ENCODE assay signal across 27 cellular contexts in the genomic region with DNA sequence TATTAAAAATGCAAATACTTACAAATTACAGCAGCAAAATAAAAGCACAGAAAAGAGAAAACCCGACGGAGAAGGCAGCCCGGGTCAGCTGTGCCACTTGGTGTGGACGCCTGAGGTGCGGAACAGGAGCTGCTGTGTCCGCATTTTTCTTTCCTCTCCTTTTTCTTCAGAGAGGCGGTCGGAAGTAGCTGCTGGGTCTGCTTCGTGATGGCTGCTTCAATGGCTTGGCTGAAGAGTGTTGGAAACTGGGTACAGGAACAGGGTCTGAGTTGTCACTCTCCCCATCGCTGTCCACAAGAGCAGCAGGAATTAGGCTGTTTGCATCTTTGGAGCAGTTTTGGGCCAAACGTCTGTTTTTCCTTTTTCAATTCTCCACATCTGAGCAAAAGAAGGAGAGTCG.
"Had no signal": no experiment of that assay in that cellular context is flagged by ENCODE, and none has a peak within 500 bp of the region (broad histone marks: within the 10 kb centered on the region; RNA-seq: fewer than 3 reads in every experiment).

No MANE protein-coding gene starts in this region.

- H3K36me3 ChIP-seq: neural progenitor cell, ovary, prostate gland, right lobe of liver, sigmoid colon, spleen, suprapubic skin, tibial artery, transverse colon, upper lobe of right lung, uterus had no signal

- H3K27ac ChIP-seq: neural progenitor cell, ovary, prostate gland, right lobe of liver, sigmoid colon, spleen, suprapubic skin, testis, tibial artery, transverse colon, upper lobe of right lung, uterus had no signal

- H3K4me2 ChIP-seq: neural progenitor cell, smooth muscle cell had no signal

- H3K27me3 ChIP-seq: neural progenitor cell, ovary, right lobe of liver, sigmoid colon, suprapubic skin, testis, tibial artery, transverse colon, upper lobe of right lung, uterus had no signal

- H3K4me3 ChIP-seq: neural progenitor cell, ovary, prostate gland, right lobe of liver, sigmoid colon, smooth muscle cell, spleen, suprapubic skin, testis, tibial artery, transverse colon, upper lobe of right lung, uterus had no signal

- H2AFZ ChIP-seq: neural progenitor cell had no signal

- H3K9ac ChIP-seq: neural progenitor cell had no signal

- H3K9me3 ChIP-seq: ovary, prostate gland, right lobe of liver, sigmoid colon, spleen, suprapubic skin, testis, tibial artery, transverse colon, upper lobe of right lung, uterus had no signal

- ATAC-seq: naive thymus-derived CD4-positive, alpha-beta T cell; natural killer cell; right cardiac atrium; right lobe of liver; stimulated activated memory B cell treated with anti-CD40 and anti-IgM and Interleukin-4, amounts not matched to agents 10 μg/mL and 1 μg/mL and 100 μg/mL, for 72 hours; stimulated activated naive CD8-positive, alpha-beta T cell treated with anti-CD3 and anti-CD28 coated beads, Interleukin-15, amount 100 ng/mL, for 72 hours; stimulated activated naive CD8-positive, alpha-beta T cell treated with anti-CD3 and anti-CD28 coated beads, Interleukin-15, Interleukin-2, amounts not matched to agents 100 U/mL and 50 U/mL, for 24 hours; upper lobe of right lung had no signal

- DNase-seq: naive thymus-derived CD4-positive, alpha-beta T cell; natural killer cell; occipital lobe; ovary; right cardiac atrium; right lobe of liver; sigmoid colon; spleen; stimulated activated CD4-positive, alpha-beta T cell treated with anti-CD3 and anti-CD28 coated beads, Interleukin-12 subunit alpha, Interleukin-12 subunit beta, amount 100 ng/mL, for 4 hours; stimulated activated CD4-positive, alpha-beta T cell treated with anti-CD3 and anti-CD28 coated beads, Interleukin-1b, Interleukin-23, amount 100 ng/mL, for 48 hours; stimulated activated CD4-positive, alpha-beta T cell treated with anti-CD3 and anti-CD28 coated beads, Interleukin-4, amount 100 ng/mL, for 1 hour; stimulated activated CD4-positive, alpha-beta T cell treated with anti-CD3 and anti-CD28 coated beads, Interleukin-4, amount 100 ng/mL, for 4 hours; stimulated activated CD8-positive, alpha-beta memory T cell treated with anti-CD3 and anti-CD28 coated beads, Interleukin-4, amount 100 ng/mL, for 48 hours; stimulated activated naive CD4-positive, alpha-beta T cell; stimulated activated naive CD8-positive, alpha-beta T cell treated with anti-CD3 and anti-CD28 coated beads, Interleukin-15, amount 100 ng/mL, for 72 hours; stimulated activated naive CD8-positive, alpha-beta T cell treated with anti-CD3 and anti-CD28 coated beads, Interleukin-15, Interleukin-2, amounts not matched to agents 100 U/mL and 50 U/mL, for 24 hours; substantia nigra; testis; tibial artery; transverse colon; upper lobe of right lung; uterus had no signal

- H3K4me1 ChIP-seq: neural progenitor cell, prostate gland, sigmoid colon, spleen, testis, transverse colon, upper lobe of right lung, uterus had no signal
